25 cellular contexts compared by ENCODE assay signal in genomic region chr16:58472266-58472665, GRCh38. TPM values are rescaled to one million over a fixed set of nuclear protein-coding genes. Genes with fewer than 3 reads are reported as not detected.
A peak's percentile ranks its signal among the peaks of the same experiment; 100 is the strongest.
DNase-seq lines count a peak whose midpoint lies in the region; ATAC-seq and TF ChIP-seq lines count a peak whose summit lies in the region.
"Had no signal": no experiment of that assay in that cellular context is flagged by ENCODE, and none has a peak within 500 bp of the region (broad histone marks: within the 10 kb centered on the region; RNA-seq: fewer than 3 reads in every experiment).

No MANE protein-coding gene starts in this region.

- H3K27ac ChIP-seq in heart right ventricle (peak overlapping the region in 9 of 10 donors; percentile 30 to 89 (median 72)), gastrocnemius medialis (peak overlapping the region in 3 of 4 donors; percentile 25 to 44 (median 44))

- TF ChIP-seq CTCF in heart right ventricle (IDR thresholded peaks at IDR 0.05), result no peak
- TF ChIP-seq CTCF in gastrocnemius medialis (IDR thresholded peaks at IDR 0.05 in 4 of 5, conservative IDR thresholded peaks at IDR 0.05 in 1 of 5), result no peak

- H3K27me3 Mint-ChIP-seq in stimulated activated naive CD8-positive, alpha-beta T cell treated with anti-CD3 and anti-CD28 coated beads, Interleukin-15, amount 100 ng/mL, for 72 hours, result peaks cover 37% of the 10 kb centered on the region
- peaks cover 31% of the 10 kb centered on the region for H3K27me3 Mint-ChIP-seq in activated CD4-positive, alpha-beta T cell treated with anti-CD3 and anti-CD28 coated beads, Interleukin-2, amount 10 ng/mL, durations not matched to agents 24 days and 14 days

- no peak for DNase-seq in heart right ventricle
- DNase-seq in Right ventricle myocardium inferior (ENCODE audit: missing footprints), result no peak
- no peak for DNase-seq in stimulated activated naive CD8-positive, alpha-beta T cell treated with anti-CD3 and anti-CD28 coated beads, Interleukin-15, Interleukin-2, amounts not matched to agents 100 U/mL and 50 U/mL, for 24 hours
- no peak for DNase-seq in stimulated activated naive CD8-positive, alpha-beta T cell treated with anti-CD3 and anti-CD28 coated beads, Interleukin-15, amount 100 ng/mL, for 72 hours
- DNase-seq in gastrocnemius medialis, result no peak
- no peak for DNase-seq in activated CD8-positive, alpha-beta memory T cell treated with anti-CD3 and anti-CD28 coated beads for 24 hours
- DNase-seq in activated CD4-positive, alpha-beta T cell treated with anti-CD3 and anti-CD28 coated beads, Interleukin-2, amount 10 ng/mL, durations not matched to agents 24 days and 14 days, result no peak
- no peak for DNase-seq in NCI-H524 (lab: John Stamatoyannopoulos, UW)
- DNase-seq: 8988T; ACHN; BE2C; CD4-positive, CD25-positive, alpha-beta regulatory T cell; DMS153; DND-41; HCEC 1CT; IMR-90; KG1; MG63; NCI-H1105 treated with DMSO at 0.1 percent for 48 hours; NCI-H146; NCI-H1930; NCI-H446 treated with DMSO at 0.1 percent for 48 hours; NCI-H526 treated with DMSO at 0.1 percent for 48 hours; RPMI8226; SHP77 treated with DMSO at 0.1 percent for 48 hours had no signal

- WGBS in heart right ventricle, 2 donors, result 68 to 69% methylated on average over 9 of the region's 9 CpGs

- H3K27me3 ChIP-seq in heart right ventricle (peaks cover 0 to 14% (median 0%) of the 10 kb centered on the region in 7 donors), gastrocnemius medialis (peaks cover 0 to 13% (median 5%) of the 10 kb centered on the region in 3 donors)
- H3K27me3 ChIP-seq: BE2C had no signal

- intact Hi-C loops in heart right ventricle (cut with DNase I) (loop anchor here in 1 of 10 donors (5.0 kb wide), 1 partner anchor 130 kb away; no protein-coding TSS in a partner anchor), Right ventricle myocardium inferior (cut with DNase I) (no loop called here), gastrocnemius medialis (cut with DNase I; ENCODE audit: low total_unique reads) (no loop called here)
- intact Hi-C loops in activated CD4-positive, alpha-beta T cell treated with anti-CD3 and anti-CD28 coated beads, Interleukin-2, amount 10 ng/mL, durations not matched to agents 24 days and 14 days (cut with micrococcal nuclease), result no loop called here

- H3K27ac Mint-ChIP-seq in stimulated activated naive CD8-positive, alpha-beta T cell treated with anti-CD3 and anti-CD28 coated beads, Interleukin-15, amount 100 ng/mL, for 72 hours, result no peak overlapping the region
- no peak overlapping the region for H3K27ac Mint-ChIP-seq in activated CD4-positive, alpha-beta T cell treated with anti-CD3 and anti-CD28 coated beads, Interleukin-2, amount 10 ng/mL, durations not matched to agents 24 days and 14 days
- H3K27ac Mint-ChIP-seq: CD4-positive, CD25-positive, alpha-beta regulatory T cell had no signal

- ATAC-seq in heart right ventricle (peak in 2 of 8 donors; percentile 3 to 7), Right ventricle myocardium inferior (no peak), gastrocnemius medialis (no peak)
- ATAC-seq in stimulated activated naive CD8-positive, alpha-beta T cell treated with anti-CD3 and anti-CD28 coated beads, Interleukin-15, Interleukin-2, amounts not matched to agents 100 U/mL and 50 U/mL, for 24 hours, result peak; percentile 23
- no peak for ATAC-seq in stimulated activated naive CD8-positive, alpha-beta T cell treated with anti-CD3 and anti-CD28 coated beads, Interleukin-15, amount 100 ng/mL, for 72 hours

- no peak overlapping the region for H3K4me3 Mint-ChIP-seq in stimulated activated naive CD8-positive, alpha-beta T cell treated with anti-CD3 and anti-CD28 coated beads, Interleukin-15, amount 100 ng/mL, for 72 hours
- no peak overlapping the region for H3K4me3 Mint-ChIP-seq in activated CD4-positive, alpha-beta T cell treated with anti-CD3 and anti-CD28 coated beads, Interleukin-2, amount 10 ng/mL, durations not matched to agents 24 days and 14 days
- H3K4me3 Mint-ChIP-seq: CD4-positive, CD25-positive, alpha-beta regulatory T cell had no signal

- peaks cover 14 to 100% (median 87%) of the 10 kb centered on the region in 9 donors for H3K4me1 ChIP-seq in heart right ventricle
- H3K4me1 ChIP-seq in gastrocnemius medialis, result no peaks in the 10 kb centered on the region
- H3K4me1 ChIP-seq: BE2C had no signal

- H3K36me3 ChIP-seq in heart right ventricle (peaks cover 0 to under 1% (median 0%) of the 10 kb centered on the region in 9 donors), gastrocnemius medialis (no peaks in the 10 kb centered on the region)
- H3K36me3 ChIP-seq: BE2C, MG63 had no signal

- in situ Hi-C loops in gastrocnemius medialis (cut with MboI; ENCODE audit: low sequenced_read_pairs in 4 of 4), result no loop called here

- no peaks in the 10 kb centered on the region for H3K36me3 Mint-ChIP-seq in activated CD4-positive, alpha-beta T cell treated with anti-CD3 and anti-CD28 coated beads, Interleukin-2, amount 10 ng/mL, durations not matched to agents 24 days and 14 days (ENCODE audit: low read depth)
- H3K36me3 Mint-ChIP-seq: CD4-positive, CD25-positive, alpha-beta regulatory T cell had no signal

- H3K4me3 ChIP-seq in heart right ventricle (no peak overlapping the region), gastrocnemius medialis (no peak overlapping the region)
- H3K4me3 ChIP-seq: MG63 had no signal

- no peaks in the 10 kb centered on the region for H3K9me3 ChIP-seq in heart right ventricle
- no peaks in the 10 kb centered on the region for H3K9me3 ChIP-seq in gastrocnemius medialis
- H3K9me3 ChIP-seq: BE2C had no signal

- no peak for TF ChIP-seq POLR2A in gastrocnemius medialis (IDR thresholded peaks at IDR 0.05)

- H3K4me1 Mint-ChIP-seq in stimulated activated naive CD8-positive, alpha-beta T cell treated with anti-CD3 and anti-CD28 coated beads, Interleukin-15, amount 100 ng/mL, for 72 hours, result no peaks in the 10 kb centered on the region
- no peaks in the 10 kb centered on the region for H3K4me1 Mint-ChIP-seq in activated CD4-positive, alpha-beta T cell treated with anti-CD3 and anti-CD28 coated beads, Interleukin-2, amount 10 ng/mL, durations not matched to agents 24 days and 14 days
- H3K4me1 Mint-ChIP-seq: CD4-positive, CD25-positive, alpha-beta regulatory T cell had no signal

- no peaks in the 10 kb centered on the region for H3K9me3 Mint-ChIP-seq in stimulated activated naive CD8-positive, alpha-beta T cell treated with anti-CD3 and anti-CD28 coated beads, Interleukin-15, amount 100 ng/mL, for 72 hours
- H3K9me3 Mint-ChIP-seq in activated CD4-positive, alpha-beta T cell treated with anti-CD3 and anti-CD28 coated beads, Interleukin-2, amount 10 ng/mL, durations not matched to agents 24 days and 14 days, result no peaks in the 10 kb centered on the region

RNA-seq across cellular contexts. Expression of gene NDRG4, which starts 27.7 kb away (rescaled TPM):
- total RNA-seq in heart right ventricle, result 100 to 1,000 TPM; 336 to 821 (median 630) TPM
- polyA plus RNA-seq in heart right ventricle, result 100 to 1,000 TPM; 286 to 507 TPM
- 337 TPM for total RNA-seq in Right ventricle myocardium inferior
- total RNA-seq in gastrocnemius medialis, result 10 to 100 TPM in 2 of 4 donors, 1 to 10 TPM in 2; 2.0 to 13.3 (median 6.5) TPM
- 1.7 TPM in 2 replicates for total RNA-seq in activated CD4-positive, alpha-beta T cell treated with anti-CD3 and anti-CD28 coated beads, Interleukin-2, amount 10 ng/mL, durations not matched to agents 24 days and 14 days

RNA-seq across cellular contexts. Expression of gene SETD6, which starts 43.1 kb away (rescaled TPM):
- total RNA-seq in heart right ventricle (10 to 100 TPM in 8 of 10 donors, 1 to 10 TPM in 2; 8.9 to 16.0 (median 11.8) TPM), Right ventricle myocardium inferior (13.0 TPM), gastrocnemius medialis (10 to 100 TPM; 30.8 to 40.2 (median 38.4) TPM)
- polyA plus RNA-seq in heart right ventricle, result 10 to 100 TPM; 11.8 to 18.9 TPM
- total RNA-seq in activated CD4-positive, alpha-beta T cell treated with anti-CD3 and anti-CD28 coated beads, Interleukin-2, amount 10 ng/mL, durations not matched to agents 24 days and 14 days, result 33.4 and 34.4 TPM in 2 replicates

Comparison
In these comparisons a context has a peak if more than half of its experiments do, and no peak if none do; other contexts are left out.
1. RNA of gene NDRG4, which starts 27.7 kb away (total RNA-seq): 336 to 821 TPM in heart right ventricle and 337 TPM in Right ventricle myocardium inferior (single experiment); 2.0 to 13.3 TPM in gastrocnemius medialis and 1.7 TPM in activated CD4-positive, alpha-beta T cell treated with anti-CD3 and anti-CD28 coated beads, Interleukin-2, amount 10 ng/mL, durations not matched to agents 24 days and 14 days; every median in the first group is over 10 times any median in the second.